ENCODE assay signal across 16 cellular contexts in the genomic region with DNA sequence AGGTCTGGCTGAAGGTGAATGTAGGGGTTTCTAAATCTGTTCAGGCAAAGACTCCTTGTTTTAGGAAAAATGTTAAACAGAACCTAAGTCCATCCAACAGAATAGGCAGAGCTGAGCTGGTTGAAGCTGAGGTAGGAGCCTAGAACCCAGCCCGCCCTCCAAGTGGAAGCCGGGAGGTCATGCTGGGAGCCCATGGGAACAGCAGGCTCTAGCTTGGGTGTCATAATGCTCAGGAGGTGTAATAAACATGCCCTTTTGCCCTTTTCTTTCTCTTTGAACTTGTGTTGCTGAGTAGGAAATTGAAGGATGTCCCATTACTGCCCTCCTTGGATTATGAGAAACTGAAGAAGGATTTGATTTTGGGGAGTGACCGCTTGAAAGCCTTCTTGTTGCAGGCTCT.
DNase-seq lines count a peak whose midpoint lies in the region; ATAC-seq, FAIRE-seq and TF ChIP-seq lines count a peak whose summit lies in the region.
"Had no signal": no experiment of that assay in that cellular context is flagged by ENCODE, and none has a peak within 500 bp of the region (broad histone marks: within the 10 kb centered on the region; RNA-seq: fewer than 3 reads in every experiment).

No MANE protein-coding gene starts in this region.

- POLR2A ChIA-PET in HepG2 (lab: Yijun Ruan, JAX): no interaction called here

- no peaks in the 10 kb centered on the region for H3K4me1 ChIP-seq in HepG2 (ENCODE audit: insufficient read depth, low read length)
- H3K4me1 ChIP-seq in right lobe of liver: no peaks in the 10 kb centered on the region
- H3K4me1 ChIP-seq in Peyer's patch: peaks cover 0 to 11% (median 0%) of the 10 kb centered on the region in 4 donors
- peaks cover 16% of the 10 kb centered on the region for H3K4me1 ChIP-seq in mucosa of descending colon (ENCODE audit: low read depth)
- H3K4me1 ChIP-seq in transverse colon: peaks cover 0 to 23% (median 13%) of the 10 kb centered on the region in 4 donors
- H3K4me1 ChIP-seq: Caco-2 had no signal

- TF ChIP-seq CTCF in HepG2 (CRISPR knock-in tag; IDR thresholded peaks at IDR 0.05) (no peak), right lobe of liver (IDR thresholded peaks at IDR 0.05) (no peak), Peyer's patch (IDR thresholded peaks at IDR 0.05) (no peak), mucosa of descending colon (IDR thresholded peaks at IDR 0.05) (no peak), transverse colon (IDR thresholded peaks at IDR 0.05) (no peak)

- no peaks in the 10 kb centered on the region for H4K20me1 ChIP-seq in HepG2 (ENCODE audit: insufficient read depth, low read length)

- H3K36me3 ChIP-seq in HepG2 (replicated peaks in 1 of 2; ENCODE audit: control insufficient read depth in 1 of 2, insufficient read depth in 2 of 2, low read length in 2 of 2) (peaks cover 1 to 3% of the 10 kb centered on the region in 2 experiments; a peak in 1 of 5 replicates), right lobe of liver (no peaks in the 10 kb centered on the region), Peyer's patch (peaks cover 0 to 3% (median 0%) of the 10 kb centered on the region in 3 donors), mucosa of descending colon (ENCODE audit: low read depth) (no peaks in the 10 kb centered on the region), transverse colon (no peaks in the 10 kb centered on the region)

- no peak overlapping the region for H3K4me3 ChIP-seq in HepG2 (replicated peaks in 1 of 3; ENCODE audit: insufficient read depth in 1 of 3, low read depth in 2 of 3, low read length in 3 of 3)
- H3K4me3 ChIP-seq in right lobe of liver: no peak overlapping the region
- H3K4me3 ChIP-seq in Peyer's patch: no peak overlapping the region
- no peak overlapping the region for H3K4me3 ChIP-seq in mucosa of descending colon
- H3K4me3 ChIP-seq in transverse colon: no peak overlapping the region

- no peak for TF ChIP-seq RAD21 in HepG2 (CRISPR knock-in tag; IDR thresholded peaks at IDR 0.05)

- FAIRE-seq in HepG2 (lab: Jason Lieb, UNC): peak; percentile 53
- FAIRE-seq: GM19239, HTR-8/SVneo had no signal

- DNase-seq in HepG2 (ENCODE audit: low spot score) (no peak), right lobe of liver (no peak), Peyer's patch (peak in 2 of 3 donors; percentile 53 to 64), mucosa of descending colon (peak in 2 of 3 donors; percentile 46 to 49), transverse colon (peak; percentile 38), NCI-H2081 (lab: John Stamatoyannopoulos, UW) (no peak), iPS-NIHi7 (ENCODE audit: extremely low spot score) (no peak), SHP77 (lab: John Stamatoyannopoulos, UW) (no peak)
- DNase-seq: ACHN, GF-D8, GOT3, H9 had no signal

- no peak overlapping the region for H3K4me2 ChIP-seq in HepG2 (ENCODE audit: low read depth, low read length)

- TF ChIP-seq EP300 in HepG2 (IDR thresholded peaks at IDR 0.05; ENCODE audit: low read depth in 2 of 2, low read length in 2 of 2): no peak
- no peak for TF ChIP-seq EP300 in HepG2 (CRISPR knock-in tag; IDR thresholded peaks at IDR 0.05; ENCODE audit: borderline replicate concordance)
- TF ChIP-seq EP300 in transverse colon (IDR thresholded peaks at IDR 0.05; ENCODE audit: low read depth): no peak

- H3K9me3 ChIP-seq in HepG2 (ENCODE audit: low read length) (no peaks in the 10 kb centered on the region), right lobe of liver (no peaks in the 10 kb centered on the region), Peyer's patch (no peaks in the 10 kb centered on the region), mucosa of descending colon (no peaks in the 10 kb centered on the region), transverse colon (no peaks in the 10 kb centered on the region)
- H3K9me3 ChIP-seq: Caco-2 had no signal

- 89% methylated on average over 3 of the region's 3 CpGs for WGBS in HepG2 (ENCODE audit: low lambda C conversion rate)
- WGBS in right lobe of liver (ENCODE audit: insufficient coverage, low coverage, low lambda C conversion rate, missing lambda C conversion rate): 100% methylated on average over 1 of the region's 3 CpGs
- WGBS in transverse colon (ENCODE audit: low coverage in 1 of 2), 2 donors: 56 to 66% methylated on average over 1 to 3 of the region's 3 CpGs

- BruUV-seq in HepG2 (replicated peaks; lab: Mats Ljungman, UMichigan): no TSS peak

- no peaks in the 10 kb centered on the region for H3K27me3 ChIP-seq in HepG2 (ENCODE audit: control insufficient read depth in 1 of 2, insufficient read depth in 2 of 2, low read length in 2 of 2)
- no peaks in the 10 kb centered on the region for H3K27me3 ChIP-seq in right lobe of liver
- H3K27me3 ChIP-seq in Peyer's patch: no peaks in the 10 kb centered on the region
- no peaks in the 10 kb centered on the region for H3K27me3 ChIP-seq in transverse colon

- intact Hi-C loops in HepG2 (cut with micrococcal nuclease; ENCODE audit: unreplicated experiment): no loop called here
- intact Hi-C loops in right lobe of liver (cut with DNase I): no loop called here
- intact Hi-C loops in mucosa of descending colon (cut with DNase I, micrococcal nuclease): no loop called here
- intact Hi-C loops in transverse colon (cut with DNase I; ENCODE audit: low total_unique reads): no loop called here

- ATAC-seq in HepG2 (peak; percentile 53; the same call in 2 of the 3 replicates), right lobe of liver (no peak), mucosa of descending colon (peak; percentile 92)

- H3K79me2 ChIP-seq in HepG2 (ENCODE audit: insufficient read depth, low read length): no peaks in the 10 kb centered on the region

- in situ Hi-C loops in HepG2 (cut with HindIII; ENCODE audit: extremely low pct_ligation_motif_present, low pct_unique_long_range_greater_than_20kb): no loop called here
- in situ Hi-C loops in transverse colon (cut with MboI; ENCODE audit: low pct_ligation_motif_present in 1 of 4, low pct_unique_long_range_greater_than_20kb in 1 of 4, low sequenced_read_pairs in 3 of 4): no loop called here

- H3K27ac ChIP-seq in HepG2 (ENCODE audit: extremely low read length, insufficient read depth, low read length): no peak overlapping the region
- H3K27ac ChIP-seq in right lobe of liver: no peak overlapping the region
- peak overlapping the region in 1 of 4 donors; percentile 59 for H3K27ac ChIP-seq in Peyer's patch
- H3K27ac ChIP-seq in transverse colon: peak overlapping the region; percentile 49 to 70 (median 66)
- H3K27ac ChIP-seq: C4-2B had no signal

- H2AFZ ChIP-seq in HepG2 (ENCODE audit: low read length): no peak overlapping the region

- CTCF ChIA-PET in HepG2 (lab: Yijun Ruan, JAX; ENCODE audit: low intra/inter-chr PET ratio, low total read pairs): no interaction called here

- H3K9ac ChIP-seq in HepG2 (ENCODE audit: insufficient read depth, low read depth, low read length): no peak overlapping the region

- TF ChIP-seq POLR2A in HepG2 (IDR thresholded peaks at IDR 0.05; ENCODE audit: insufficient read depth in 1 of 2, low read depth in 2 of 2, low read length in 2 of 2) (no peak), right lobe of liver (IDR thresholded peaks at IDR 0.05) (no peak), Peyer's patch (IDR thresholded peaks at IDR 0.05) (no peak), transverse colon (IDR thresholded peaks at IDR 0.05) (no peak)

Comparison
In these comparisons a context has a peak if more than half of its experiments do, and no peak if none do; other contexts are left out.
1. ATAC-seq: peak in HepG2 (single experiment) and mucosa of descending colon (single experiment); none in right lobe of liver (0 of 4).
2. DNase-seq: peak in Peyer's patch (2 of 3), mucosa of descending colon (2 of 3) and transverse colon (single experiment); none in HepG2 (single experiment), right lobe of liver (0 of 3), NCI-H2081 (0 of 2), iPS-NIHi7 (single experiment) and SHP77 (0 of 2).
3. H3K27ac ChIP-seq: peak in transverse colon (4 of 4); none in HepG2 (single experiment) and right lobe of liver (0 of 3).